In genomic region chr17:42744806-42745617, GRCh38 we compare ENCODE assay signal across 8 cellular contexts. TPM values are rescaled to one million over a fixed set of nuclear protein-coding genes. Genes with fewer than 3 reads are reported as not detected.
DNase-seq lines count a peak whose midpoint lies in the region; ATAC-seq and TF ChIP-seq lines count a peak whose summit lies in the region.

TSS of gene EZH1 (minus strand) at chr17:42745040. CDS start at chr17:42728941, 16,099 bp downstream.

- POLR2A ChIA-PET in PC-3 (lab: Charles Lee; ENCODE audit: unreplicated experiment) = no interaction called here

- H4K20me1 ChIP-seq in PC-3 (ENCODE audit: low read length) = no peaks in the 10 kb centered on the region

- H3K4me1 Mint-ChIP-seq in Calu3 (ENCODE audit: low read depth, unreplicated experiment) = peaks cover 9% of the 10 kb centered on the region
- H3K4me1 Mint-ChIP-seq in IgD-negative memory B cell = peaks cover 15 to 25% (median 15%) of the 10 kb centered on the region in 3 donors

- no peaks in the 10 kb centered on the region for H3K27me3 ChIP-seq in PC-3 (ENCODE audit: low read length)

- peaks cover 30% of the 10 kb centered on the region for H3K27me3 Mint-ChIP-seq in Calu3 (ENCODE audit: unreplicated experiment)
- H3K27me3 Mint-ChIP-seq in IgD-negative memory B cell = peaks cover 5% of the 10 kb centered on the region

- H3K27ac ChIP-seq in PC-3 (ENCODE audit: low read length) (peak within 1 kb of the TSS; percentile 46), epithelial cell of prostate (peak within 1 kb of the TSS; percentile 68)

- H3K4me2 ChIP-seq in PC-3 (ENCODE audit: low read length) = peak within 1 kb of the TSS; percentile 83

- no TSS peak for BruUV-seq in Calu3 (replicated peaks; lab: Mats Ljungman, UMichigan)
- TSS peak; percentile 78 for BruUV-seq in PC-3 (replicated peaks; lab: Mats Ljungman, UMichigan)

- peak within 1 kb of the TSS; percentile 78 for H2AFZ ChIP-seq in PC-3 (ENCODE audit: low read length)

- H3K36me3 Mint-ChIP-seq in Calu3 (ENCODE audit: insufficient read depth, unreplicated experiment) (peaks cover 21% of the 10 kb centered on the region), IgD-negative memory B cell (peaks cover 1% of the 10 kb centered on the region)

- H3K9me2 ChIP-seq in PC-3 (replicated peaks; ENCODE audit: low read length) = no peaks in the 10 kb centered on the region

- CTCF ChIA-PET in Calu3 (lab: Charles Lee) = interaction anchor here (2.1 kb wide), 1 partner anchor 18 kb away, joined by 9 read pairs; no protein-coding TSS in a partner anchor
- CTCF ChIA-PET in PC-3 (lab: Charles Lee) = no interaction called here

- H3K4me3 ChIP-seq in PC-3 (ENCODE audit: low read length) (peak within 1 kb of the TSS; percentile 65), mucosa of descending colon (peak within 1 kb of the TSS; percentile 54)

- H3K9me3 Mint-ChIP-seq in Calu3 (ENCODE audit: low read depth, unreplicated experiment) = no peaks in the 10 kb centered on the region
- H3K9me3 Mint-ChIP-seq in IgD-negative memory B cell = no peaks in the 10 kb centered on the region

- ATAC-seq in GM21447 (IDR thresholded peaks at IDR 0.05; ENCODE audit: unreplicated experiment) (peak; percentile 77), PC-3 (peak; percentile 90), mucosa of descending colon (peak; percentile 98)

- TF ChIP-seq CTCF in Calu3 (IDR thresholded peaks at IDR 0.05; ENCODE audit: unreplicated experiment) (no peak), PC-3 (conservative IDR thresholded peaks at IDR 0.05; ENCODE audit: low read depth, low read length) (no peak), mucosa of descending colon (IDR thresholded peaks at IDR 0.05) (no peak)

- peaks cover 5% of the 10 kb centered on the region for H3K79me2 ChIP-seq in PC-3 (ENCODE audit: low read length)

- H3F3A ChIP-seq in PC-3 (ENCODE audit: low read length, unreplicated experiment) = no peaks in the 10 kb centered on the region

- H3K27ac Mint-ChIP-seq in Calu3 (ENCODE audit: unreplicated experiment) (peak within 1 kb of the TSS; percentile 86), IgD-negative memory B cell (peak within 1 kb of the TSS; percentile 82 to 93 (median 91))

- H3K4me3 Mint-ChIP-seq in Calu3 (ENCODE audit: low read depth, unreplicated experiment) (peak within 1 kb of the TSS; percentile 87), IgD-negative memory B cell (peak within 1 kb of the TSS; percentile 93 to 98 (median 96))

- H3K36me3 ChIP-seq in PC-3 (ENCODE audit: low read depth, low read length) = no peaks in the 10 kb centered on the region
- H3K36me3 ChIP-seq in mucosa of descending colon (ENCODE audit: low read depth) = no peaks in the 10 kb centered on the region

- peak; percentile 98 for DNase-seq in Calu3
- DNase-seq in PC-3 = peak; percentile 88
- peak; percentile 95 for DNase-seq in activated T-cell treated with anti-CD3 and anti-CD28 coated beads for 48 hours (ENCODE audit: low read depth)
- peak; percentile 31 for DNase-seq in epithelial cell of prostate (ENCODE audit: low read depth, low spot score)
- DNase-seq in mucosa of descending colon = peak; percentile 87 to 95 (median 91)
- peak; percentile 73 to 86 for DNase-seq in stimulated activated CD8-positive, alpha-beta memory T cell treated with anti-CD3 and anti-CD28 coated beads, Interleukin-4, amount 100 ng/mL, for 1 hour (ENCODE audit: low read depth in 2 of 2, low spot score in 1 of 2)

- intact Hi-C loops in Calu3 (cut with micrococcal nuclease; ENCODE audit: unreplicated experiment) (no loop called here), PC-3 (cut with micrococcal nuclease) (loop anchor here (1.0 kb wide), 1 partner anchor 18 kb away; no protein-coding TSS in a partner anchor), mucosa of descending colon (cut with DNase I, micrococcal nuclease) (no loop called here)

- H3K9me3 ChIP-seq in PC-3 (ENCODE audit: low read length) (no peaks in the 10 kb centered on the region), mucosa of descending colon (no peaks in the 10 kb centered on the region)

- peak within 1 kb of the TSS; percentile 66 for H3K9ac ChIP-seq in PC-3 (ENCODE audit: low read length)

- H3K4me1 ChIP-seq in PC-3 (ENCODE audit: insufficient read depth, low read length) (peaks cover 7% of the 10 kb centered on the region), mucosa of descending colon (ENCODE audit: low read depth) (peaks cover 10% of the 10 kb centered on the region)

RNA-seq across cellular contexts. Expression of gene EZH1, which starts in this region (rescaled TPM):
- total RNA-seq in Calu3 (2022) (43.3 and 45.5 TPM in 2 replicates), PC-3 (2014; rRNA removed) (5.8 and 13.7 TPM in 2 replicates), mucosa of descending colon (10 to 100 TPM; 23.8 to 53.7 (median 31.7) TPM)
- polyA plus RNA-seq in IgD-negative memory B cell = 37.4 TPM

Comparison
In these comparisons a context has a peak if more than half of its experiments do, and no peak if none do; other contexts are left out.
1. Peak in every context shown above with its lines: DNase-seq, ATAC-seq, H3K4me3 ChIP-seq and H3K27ac ChIP-seq.
2. DNase-seq: peak in every context shown above with its lines; median percentile 98 in Calu3; 95 in activated T-cell treated with anti-CD3 and anti-CD28 coated beads for 48 hours; 91 in mucosa of descending colon; 88 in PC-3; 80 in stimulated activated CD8-positive, alpha-beta memory T cell treated with anti-CD3 and anti-CD28 coated beads, Interleukin-4, amount 100 ng/mL, for 1 hour; 31 in epithelial cell of prostate.